1 cellular context compared by ENCODE assay signal in the genomic region with DNA sequence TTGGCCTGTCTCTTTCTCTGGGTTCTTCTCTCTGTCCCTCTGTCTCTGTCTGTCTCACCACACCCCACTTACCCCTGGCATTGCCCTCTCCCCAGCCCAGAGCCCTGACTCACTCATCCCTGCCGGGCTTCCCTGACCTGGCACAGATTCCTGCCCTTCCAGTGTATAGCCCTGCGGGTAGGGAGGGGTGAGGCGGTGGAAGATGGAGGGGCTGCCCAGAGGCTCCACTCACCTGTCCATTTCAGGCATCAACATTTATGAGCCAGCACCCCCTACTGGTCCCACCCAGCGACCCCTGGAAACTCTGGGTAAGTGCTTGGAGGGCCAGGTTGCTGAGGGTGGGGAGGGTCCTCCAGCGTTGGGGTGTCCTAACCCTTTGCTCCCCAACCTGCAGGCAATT.
TF ChIP-seq lines count a peak whose summit lies in the region.

No MANE protein-coding gene starts in this region.

TF ChIP-seq in K562, 482 proteins besides CTCF, POLR2A, EP300 and RAD21:
- TF ChIP-seq POLR3G (IDR thresholded peaks at IDR 0.05; ENCODE audit: extremely low read depth, insufficient read length, insufficient replicate concordance) (no peak), GTF2E2 (tag; IDR thresholded peaks at IDR 0.05) (no peak), RBBP5 (IDR thresholded peaks at IDR 0.05; ENCODE audit: borderline replicate concordance, insufficient read depth, low read length, poor library complexity, severe bottlenecking) (no peak)
- TF ChIP-seq, protein P1, sequence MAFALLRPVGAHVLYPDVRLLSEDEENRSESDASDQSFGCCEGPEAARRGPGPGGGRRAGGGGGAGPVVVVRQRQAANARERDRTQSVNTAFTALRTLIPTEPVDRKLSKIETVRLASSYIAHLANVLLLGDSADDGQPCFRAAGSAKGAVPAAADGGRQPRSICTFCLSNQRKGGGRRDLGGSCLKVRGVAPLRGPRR (CRISPR knock-in tag; IDR thresholded peaks at IDR 0.05), result no peak
- TF ChIP-seq, protein P2, sequence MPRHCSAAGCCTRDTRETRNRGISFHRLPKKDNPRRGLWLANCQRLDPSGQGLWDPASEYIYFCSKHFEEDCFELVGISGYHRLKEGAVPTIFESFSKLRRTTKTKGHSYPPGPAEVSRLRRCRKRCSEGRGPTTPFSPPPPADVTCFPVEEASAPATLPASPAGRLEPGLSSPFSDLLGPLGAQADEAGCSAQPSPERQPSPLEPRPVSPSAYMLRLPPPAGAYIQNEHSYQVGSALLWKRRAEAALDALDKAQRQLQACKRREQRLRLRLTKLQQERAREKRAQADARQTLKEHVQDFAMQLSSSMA (CRISPR knock-in tag; IDR thresholded peaks at IDR 0.05), result no peak
